In the genomic region with DNA sequence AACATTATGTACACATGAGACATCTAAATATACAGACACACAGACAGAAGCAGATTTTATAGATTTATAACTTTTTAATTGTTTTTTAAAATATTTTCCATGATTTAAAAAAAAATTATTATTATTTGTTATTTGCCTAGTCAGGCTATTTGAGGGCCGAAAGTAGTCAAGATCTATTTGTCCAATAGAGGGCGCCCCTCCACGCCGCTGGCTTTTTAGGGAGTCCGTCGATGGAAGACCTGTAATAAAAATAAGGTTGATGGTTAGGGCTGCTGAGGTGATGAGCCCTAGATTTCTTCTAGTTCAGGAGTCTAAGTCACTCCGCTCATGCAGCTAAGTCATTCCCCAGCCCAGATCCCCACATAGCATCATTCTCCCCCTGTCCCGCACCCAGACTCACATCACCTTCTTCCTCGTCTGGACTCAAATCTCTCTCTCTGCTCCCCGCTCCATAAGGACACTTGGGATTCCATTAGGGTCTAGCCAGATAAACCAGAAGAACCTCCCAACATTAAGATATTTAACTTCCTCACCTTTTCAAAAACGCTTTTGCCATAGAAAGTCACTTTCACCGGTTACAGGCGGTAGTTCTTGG, we compare ENCODE assay signal across 8 cellular contexts. TPM values are rescaled to one million over a fixed set of nuclear protein-coding genes. Genes with fewer than 3 reads are reported as not detected.
A peak's percentile ranks its signal among the peaks of the same experiment; 100 is the strongest.
DNase-seq lines count a peak whose midpoint lies in the region; ATAC-seq, FAIRE-seq and TF ChIP-seq lines count a peak whose summit lies in the region.

No MANE protein-coding gene starts in this region.

- WGBS in adrenal gland, 4 donors = 45 to 52% (median 47%) methylated on average over 13 of the region's 13 CpGs

- H3K27me3 ChIP-seq in adrenal gland = peaks cover 12% of the 10 kb centered on the region
- peaks cover 6% of the 10 kb centered on the region for H3K27me3 ChIP-seq in keratinocyte (ENCODE audit: control insufficient read depth, extremely low read depth, insufficient read depth, low read length)

- peaks cover 52% of the 10 kb centered on the region for H3K4me1 Mint-ChIP-seq in T-helper 1 cell treated with Interleukin-12 subunit alpha and Interleukin-12 subunit beta and Interleukin-4 antibody, amounts not matched to agents 30 μg/mL and 1 μg/mL, for 36 hours (ENCODE audit: low read depth)

- H3K4me3 ChIP-seq in HEK293 (ENCODE audit: low read depth, low read length) = no peak overlapping the region
- no peak overlapping the region for H3K4me3 ChIP-seq in adrenal gland
- no peak overlapping the region for H3K4me3 ChIP-seq in keratinocyte (ENCODE audit: control insufficient read depth in 2 of 3, extremely low read depth in 1 of 3, insufficient read depth in 2 of 3, low read depth in 1 of 3, low read length in 3 of 3)

- H3K4me1 ChIP-seq in HEK293 (ENCODE audit: control insufficient read depth, insufficient read depth, low read length) = no peaks in the 10 kb centered on the region
- H3K4me1 ChIP-seq in adrenal gland (replicated peaks in 1 of 2) = no peaks in the 10 kb centered on the region
- no peaks in the 10 kb centered on the region for H3K4me1 ChIP-seq in keratinocyte (ENCODE audit: control insufficient read depth, extremely low read depth, insufficient read depth, low read length)

- no peak for FAIRE-seq in keratinocyte (lab: Jason Lieb, UNC)

- no peaks in the 10 kb centered on the region for H3K9me1 ChIP-seq in keratinocyte (ENCODE audit: control insufficient read depth, extremely low read depth, insufficient read depth, low read length)

- no peak overlapping the region for H2AFZ ChIP-seq in keratinocyte (ENCODE audit: control insufficient read depth, low read length)

- H3K79me2 ChIP-seq in keratinocyte (ENCODE audit: control insufficient read depth, insufficient read depth, low read length) = no peaks in the 10 kb centered on the region

- H3K9ac ChIP-seq in keratinocyte (ENCODE audit: control insufficient read depth, extremely low read depth, insufficient read depth, low read length) = no peak overlapping the region

- peak overlapping the region; percentile 64 for H3K4me3 Mint-ChIP-seq in T-helper 1 cell treated with Interleukin-12 subunit alpha and Interleukin-12 subunit beta and Interleukin-4 antibody, amounts not matched to agents 30 μg/mL and 1 μg/mL, for 36 hours

- no peaks in the 10 kb centered on the region for H3K27me3 Mint-ChIP-seq in T-helper 1 cell treated with Interleukin-12 subunit alpha and Interleukin-12 subunit beta and Interleukin-4 antibody, amounts not matched to agents 30 μg/mL and 1 μg/mL, for 36 hours (ENCODE audit: low read depth)

- ATAC-seq in GM18517 (IDR thresholded peaks at IDR 0.05; ENCODE audit: unreplicated experiment) = no peak

- peak; percentile 29 for DNase-seq in Ammon's horn (ENCODE audit: low spot score)
- peak in 5 of 7 donors; percentile 38 to 78 (median 65) for DNase-seq in adrenal gland
- DNase-seq in keratinocyte (ENCODE audit: low read depth, low spot score) = no peak
- peak; percentile 71 for DNase-seq in stimulated activated CD8-positive, alpha-beta memory T cell treated with anti-CD3 and anti-CD28 coated beads, Interleukin-15, amount 100 ng/mL, for 1 hour (ENCODE audit: low read depth)
- no peak for DNase-seq in epidermal melanocyte (ENCODE audit: insufficient read length, low spot score)

- no peaks in the 10 kb centered on the region for H3K9me3 ChIP-seq in HEK293 (ENCODE audit: control insufficient read depth, insufficient read depth, low read depth, low read length)
- no peaks in the 10 kb centered on the region for H3K9me3 ChIP-seq in adrenal gland (replicated peaks in 1 of 3)
- no peaks in the 10 kb centered on the region for H3K9me3 ChIP-seq in keratinocyte (ENCODE audit: control insufficient read depth, low read depth, low read length)

- H3K9me3 Mint-ChIP-seq in T-helper 1 cell treated with Interleukin-12 subunit alpha and Interleukin-12 subunit beta and Interleukin-4 antibody, amounts not matched to agents 30 μg/mL and 1 μg/mL, for 36 hours = no peaks in the 10 kb centered on the region

- no peaks in the 10 kb centered on the region for H4K20me1 ChIP-seq in keratinocyte (ENCODE audit: control insufficient read depth, extremely low read depth, insufficient read depth, low read length)

- no peak for TF ChIP-seq POLR2A in adrenal gland (IDR thresholded peaks at IDR 0.05)

- peak overlapping the region; percentile 84 for H3K27ac Mint-ChIP-seq in T-helper 1 cell treated with Interleukin-12 subunit alpha and Interleukin-12 subunit beta and Interleukin-4 antibody, amounts not matched to agents 30 μg/mL and 1 μg/mL, for 36 hours

- 0 out of 2 replicates have a peak, but pooled peaks have one; percentile 25 for TF ChIP-seq CTCF in HEK293 (tag by site-specific recombination; IDR thresholded peaks at IDR 0.05)
- peak; percentile 13 to 56 (median 40) for TF ChIP-seq CTCF in adrenal gland (IDR thresholded peaks at IDR 0.05)
- TF ChIP-seq CTCF in keratinocyte (optimal IDR thresholded peaks at IDR 0.05 in 1 of 3, IDR thresholded peaks at IDR 0.05 in 1 of 3, conservative IDR thresholded peaks at IDR 0.05 in 1 of 3; ENCODE audit: extremely low read depth in 1 of 3, insufficient read depth in 2 of 3, low read length in 3 of 3) = peak; percentile 52 to 63 (median 58)

- H3K4me2 ChIP-seq in keratinocyte (ENCODE audit: control insufficient read depth, extremely low read depth, insufficient read depth, low read depth, low read length) = no peak overlapping the region

- dilution Hi-C loops in keratinocyte (cut with MboI; ENCODE audit: extremely low pct_ligation_motif_present, low sequenced_read_pairs) = no loop called here

- peaks cover 11% of the 10 kb centered on the region for H3K36me3 Mint-ChIP-seq in T-helper 1 cell treated with Interleukin-12 subunit alpha and Interleukin-12 subunit beta and Interleukin-4 antibody, amounts not matched to agents 30 μg/mL and 1 μg/mL, for 36 hours (ENCODE audit: low read depth)

- POLR2A ChIA-PET in HEK293 (lab: Yijun Ruan, JAX) = no interaction called here

- H3K36me3 ChIP-seq in HEK293 (ENCODE audit: control insufficient read depth in 2 of 2, insufficient read depth in 1 of 2, low read length in 2 of 2) = no peaks in the 10 kb centered on the region
- no peaks in the 10 kb centered on the region for H3K36me3 ChIP-seq in adrenal gland (replicated peaks in 1 of 2)
- no peaks in the 10 kb centered on the region for H3K36me3 ChIP-seq in keratinocyte (ENCODE audit: control insufficient read depth in 2 of 2, extremely low read depth in 1 of 2, insufficient read depth in 2 of 2, low read length in 2 of 2)

- CTCF ChIA-PET in HEK293 (lab: Yijun Ruan, JAX) = interaction anchor here (0.5 to 5.3 kb wide), 17 partner anchors 10 to 1991 kb away, joined by 3 to 38 read pairs (median 8); no protein-coding TSS in a partner anchor

- intact Hi-C loops in adrenal gland (cut with DNase I) = no loop called here

- H3K27ac ChIP-seq in HEK293 (ENCODE audit: extremely low read depth, low read depth, low read length) (no peak overlapping the region), adrenal gland (no peak overlapping the region), keratinocyte (ENCODE audit: control insufficient read depth, insufficient read depth, low read length) (no peak overlapping the region)

TF ChIP-seq in HEK293, 187 proteins besides CTCF, POLR2A, EP300 and RAD21:
- TF ChIP-seq PRDM1 (tag by site-specific recombination; IDR thresholded peaks at IDR 0.05) (peak; percentile 51), ZBTB8A (tag by site-specific recombination; IDR thresholded peaks at IDR 0.05) (no peak), ZBTB48 (tag by site-specific recombination; IDR thresholded peaks at IDR 0.05) (peak; percentile 38; the same call in 1 of the 2 replicates), ZNF654 (tag by site-specific recombination; IDR thresholded peaks at IDR 0.05; ENCODE audit: low read depth) (peak; percentile 31), ZNF777 (tag by site-specific recombination; IDR thresholded peaks at IDR 0.05; ENCODE audit: borderline replicate concordance) (peak; percentile 17; the same call in 1 of the 2 replicates), BCL11B (tag by site-specific recombination; IDR thresholded peaks at IDR 0.05; ENCODE audit: low read depth) (no peak), ZNF660 (tag by site-specific recombination; IDR thresholded peaks at IDR 0.05) (0 out of 2 replicates have a peak, but pooled peaks have one; percentile 20)

RNA-seq across cellular contexts. Expression of a gene that starts 33.9 kb away (rescaled TPM):
- 1 to 10 TPM in 7 of 8 donors, not detected in 1; 1.2 to 4.7 (median 2.9) TPM for total RNA-seq in adrenal gland
- 1 to 10 TPM; 1.2 to 1.7 (median 1.5) TPM for polyA plus RNA-seq in adrenal gland
- not detected in 3 replicates for polyA plus RNA-seq in keratinocyte
- polyA plus RNA-seq in keratinocyte (2011; ENCODE audit: low read depth) = not detected
- 0.04 TPM in 1 of 2 replicates, not detected in the other for polyA plus RNA-seq in keratinocyte (2011; cell fraction: cytosol; rRNA removed)
- not detected in 2 replicates for polyA plus RNA-seq in keratinocyte (2011; cell fraction: nucleus; rRNA removed)
- not detected in 2 replicates for polyA plus RNA-seq in keratinocyte (2012; ENCODE audit: low replicate concordance)
- polyA minus RNA-seq in keratinocyte = 0.19 TPM in 1 of 3 replicates, not detected in the others
- not detected for polyA minus RNA-seq in keratinocyte (2011; cell fraction: cytosol; rRNA and poly(A)+ RNA removed)
- polyA minus RNA-seq in keratinocyte (2011; cell fraction: nucleus; rRNA and poly(A)+ RNA removed) = not detected in 2 replicates

Comparison
In these comparisons a context has a peak if more than half of its experiments do, and no peak if none do; other contexts are left out.
1. DNase-seq: peak in Ammon's horn (single experiment), adrenal gland (5 of 7) and stimulated activated CD8-positive, alpha-beta memory T cell treated with anti-CD3 and anti-CD28 coated beads, Interleukin-15, amount 100 ng/mL, for 1 hour (single experiment); none in keratinocyte (single experiment) and epidermal melanocyte (single experiment).
2. Peak in every context shown above with its lines, with median percentiles within 50 percentile points of each other: CTCF ChIP-seq.